In genomic region chr12:132766380-132767085, GRCh38 we compare ENCODE assay signal across 1 cellular context.
A peak's percentile ranks its signal among the peaks of the same experiment; 100 is the strongest.
TF ChIP-seq lines count a peak whose summit lies in the region.

No MANE protein-coding gene starts in this region.

TF ChIP-seq in K562, 482 proteins besides CTCF, POLR2A, EP300 and RAD21 (continued from another document):
- TF ChIP-seq CBX3 (IDR thresholded peaks at IDR 0.05; ENCODE audit: borderline replicate concordance in 1 of 2, low read length in 2 of 2), result no peak
- TF ChIP-seq SMAD4 (CRISPR knock-in tag; conservative IDR thresholded peaks at IDR 0.05), result peak; percentile 62
- TF ChIP-seq, protein P1, sequence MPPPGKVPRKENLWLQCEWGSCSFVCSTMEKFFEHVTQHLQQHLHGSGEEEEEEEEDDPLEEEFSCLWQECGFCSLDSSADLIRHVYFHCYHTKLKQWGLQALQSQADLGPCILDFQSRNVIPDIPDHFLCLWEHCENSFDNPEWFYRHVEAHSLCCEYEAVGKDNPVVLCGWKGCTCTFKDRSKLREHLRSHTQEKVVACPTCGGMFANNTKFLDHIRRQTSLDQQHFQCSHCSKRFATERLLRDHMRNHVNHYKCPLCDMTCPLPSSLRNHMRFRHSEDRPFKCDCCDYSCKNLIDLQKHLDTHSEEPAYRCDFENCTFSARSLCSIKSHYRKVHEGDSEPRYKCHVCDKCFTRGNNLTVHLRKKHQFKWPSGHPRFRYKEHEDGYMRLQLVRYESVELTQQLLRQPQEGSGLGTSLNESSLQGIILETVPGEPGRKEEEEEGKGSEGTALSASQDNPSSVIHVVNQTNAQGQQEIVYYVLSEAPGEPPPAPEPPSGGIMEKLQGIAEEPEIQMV (tag; conservative IDR thresholded peaks at IDR 0.05; ENCODE audit: low read depth), result no peak
- peak; percentile 77 for TF ChIP-seq ETV1 (tag; conservative IDR thresholded peaks at IDR 0.05; ENCODE audit: low read depth)
- no peak for TF ChIP-seq RHOXF2B (CRISPR knock-in tag; conservative IDR thresholded peaks at IDR 0.05)
- TF ChIP-seq POLR2B (IDR thresholded peaks at IDR 0.05; ENCODE audit: low read depth, partially characterized antibody), result peak; percentile 39
- peak; percentile 81 for TF ChIP-seq GABPA (tag; conservative IDR thresholded peaks at IDR 0.05; ENCODE audit: low read depth)
- TF ChIP-seq CREM (IDR thresholded peaks at IDR 0.05; ENCODE audit: low read depth), result peak; percentile 64
- TF ChIP-seq RNF2 (IDR thresholded peaks at IDR 0.05), result no peak
- TF ChIP-seq CEBPG (CRISPR knock-in tag; IDR thresholded peaks at IDR 0.05), result no peak
- no peak for TF ChIP-seq CEBPG (tag; conservative IDR thresholded peaks at IDR 0.05 in 1 of 2, IDR thresholded peaks at IDR 0.05 in 1 of 2)
- no peak for TF ChIP-seq DIDO1 (tag; IDR thresholded peaks at IDR 0.05; ENCODE audit: low read depth)
- TF ChIP-seq ZNF239 (CRISPR knock-in tag; IDR thresholded peaks at IDR 0.05), result no peak
- TF ChIP-seq PHB2 (IDR thresholded peaks at IDR 0.05; ENCODE audit: low read depth), result no peak
- TF ChIP-seq HDAC2 (IDR thresholded peaks at IDR 0.05), result 0 out of 2 replicates have a peak, but pooled peaks have one; percentile 23
- TF ChIP-seq IRF2 (CRISPR knock-in tag; IDR thresholded peaks at IDR 0.05), result no peak
- peak; percentile 55 for TF ChIP-seq RBFOX2 (IDR thresholded peaks at IDR 0.05; ENCODE audit: low read depth, low read length)
- TF ChIP-seq ZNF212 (CRISPR knock-in tag; IDR thresholded peaks at IDR 0.05), result no peak
- TF ChIP-seq TBL1XR1 (IDR thresholded peaks at IDR 0.05; ENCODE audit: low read length in 2 of 2), result 0 out of 4 replicates have a peak, but pooled peaks of 1 of the 2 experiments have one; percentile 23
- TF ChIP-seq, protein P2, sequence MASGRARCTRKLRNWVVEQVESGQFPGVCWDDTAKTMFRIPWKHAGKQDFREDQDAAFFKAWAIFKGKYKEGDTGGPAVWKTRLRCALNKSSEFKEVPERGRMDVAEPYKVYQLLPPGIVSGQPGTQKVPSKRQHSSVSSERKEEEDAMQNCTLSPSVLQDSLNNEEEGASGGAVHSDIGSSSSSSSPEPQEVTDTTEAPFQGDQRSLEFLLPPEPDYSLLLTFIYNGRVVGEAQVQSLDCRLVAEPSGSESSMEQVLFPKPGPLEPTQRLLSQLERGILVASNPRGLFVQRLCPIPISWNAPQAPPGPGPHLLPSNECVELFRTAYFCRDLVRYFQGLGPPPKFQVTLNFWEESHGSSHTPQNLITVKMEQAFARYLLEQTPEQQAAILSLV (tag; IDR thresholded peaks at IDR 0.05), result no peak
- no peak for TF ChIP-seq ZNF75A (CRISPR knock-in tag; IDR thresholded peaks at IDR 0.05)
- TF ChIP-seq PRPF4 (IDR thresholded peaks at IDR 0.05; ENCODE audit: insufficient read depth, low read depth, low read length, poor library complexity, severe bottlenecking), result no peak
- TF ChIP-seq TRIM25 (IDR thresholded peaks at IDR 0.05; ENCODE audit: borderline replicate concordance), result no peak
- TF ChIP-seq MTA2 (IDR thresholded peaks at IDR 0.05; ENCODE audit: low read depth), result no peak
- TF ChIP-seq ADNP (tag; IDR thresholded peaks at IDR 0.05), result no peak
- 0 out of 2 replicates have a peak, but pooled peaks have one; percentile 35 for TF ChIP-seq SUPT5H (IDR thresholded peaks at IDR 0.05)
- peak in 1 of 2 experiments; percentile 38; a peak in 2 of 4 replicates for TF ChIP-seq NRF1 (conservative IDR thresholded peaks at IDR 0.05 in 1 of 2, IDR thresholded peaks at IDR 0.05 in 1 of 2)
- TF ChIP-seq, protein P3, sequence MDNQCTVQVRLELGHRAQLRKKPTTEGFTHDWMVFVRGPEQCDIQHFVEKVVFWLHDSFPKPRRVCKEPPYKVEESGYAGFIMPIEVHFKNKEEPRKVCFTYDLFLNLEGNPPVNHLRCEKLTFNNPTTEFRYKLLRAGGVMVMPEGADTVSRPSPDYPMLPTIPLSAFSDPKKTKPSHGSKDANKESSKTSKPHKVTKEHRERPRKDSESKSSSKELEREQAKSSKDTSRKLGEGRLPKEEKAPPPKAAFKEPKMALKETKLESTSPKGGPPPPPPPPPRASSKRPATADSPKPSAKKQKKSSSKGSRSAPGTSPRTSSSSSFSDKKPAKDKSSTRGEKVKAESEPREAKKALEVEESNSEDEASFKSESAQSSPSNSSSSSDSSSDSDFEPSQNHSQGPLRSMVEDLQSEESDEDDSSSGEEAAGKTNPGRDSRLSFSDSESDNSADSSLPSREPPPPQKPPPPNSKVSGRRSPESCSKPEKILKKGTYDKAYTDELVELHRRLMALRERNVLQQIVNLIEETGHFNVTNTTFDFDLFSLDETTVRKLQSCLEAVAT (IDR thresholded peaks at IDR 0.05), result no peak
- no peak for TF ChIP-seq HNRNPK (IDR thresholded peaks at IDR 0.05; ENCODE audit: low read depth, low read length, poor library complexity, severe bottlenecking)
- 0 out of 2 replicates have a peak, but pooled peaks have one; percentile 12 for TF ChIP-seq ELF4 (CRISPR knock-in tag; IDR thresholded peaks at IDR 0.05)
- no peak for TF ChIP-seq NCOR1 (IDR thresholded peaks at IDR 0.05)
- TF ChIP-seq, protein P4, sequence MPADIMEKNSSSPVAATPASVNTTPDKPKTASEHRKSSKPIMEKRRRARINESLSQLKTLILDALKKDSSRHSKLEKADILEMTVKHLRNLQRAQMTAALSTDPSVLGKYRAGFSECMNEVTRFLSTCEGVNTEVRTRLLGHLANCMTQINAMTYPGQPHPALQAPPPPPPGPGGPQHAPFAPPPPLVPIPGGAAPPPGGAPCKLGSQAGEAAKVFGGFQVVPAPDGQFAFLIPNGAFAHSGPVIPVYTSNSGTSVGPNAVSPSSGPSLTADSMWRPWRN (IDR thresholded peaks at IDR 0.05; ENCODE audit: low read depth), result no peak
- TF ChIP-seq RFX5 (IDR thresholded peaks at IDR 0.05; ENCODE audit: low read depth, low read length), result no peak
- TF ChIP-seq CHCHD3 (CRISPR knock-in tag; IDR thresholded peaks at IDR 0.05), result no peak
- 0 out of 2 replicates have a peak, but pooled peaks have one; percentile 31 for TF ChIP-seq NBN (IDR thresholded peaks at IDR 0.05; ENCODE audit: low read depth)
- no peak for TF ChIP-seq NELFE (IDR thresholded peaks at IDR 0.05; ENCODE audit: insufficient read depth, insufficient read length)
- no peak for TF ChIP-seq PRMT5 (CRISPR knock-in tag; IDR thresholded peaks at IDR 0.05)
- TF ChIP-seq ETV5 (CRISPR knock-in tag; IDR thresholded peaks at IDR 0.05; ENCODE audit: low read depth), result 0 out of 2 replicates have a peak, but pooled peaks have one; percentile 15
- peak; percentile 14; the same call in 1 of the 2 replicates for TF ChIP-seq POLR2AphosphoS5 (IDR thresholded peaks at IDR 0.05; ENCODE audit: control insufficient read depth, insufficient read depth, low read depth, low read length)
- TF ChIP-seq PKNOX1 (IDR thresholded peaks at IDR 0.05), result peak; percentile 88
